8 cellular contexts compared by ENCODE assay signal in the genomic region with DNA sequence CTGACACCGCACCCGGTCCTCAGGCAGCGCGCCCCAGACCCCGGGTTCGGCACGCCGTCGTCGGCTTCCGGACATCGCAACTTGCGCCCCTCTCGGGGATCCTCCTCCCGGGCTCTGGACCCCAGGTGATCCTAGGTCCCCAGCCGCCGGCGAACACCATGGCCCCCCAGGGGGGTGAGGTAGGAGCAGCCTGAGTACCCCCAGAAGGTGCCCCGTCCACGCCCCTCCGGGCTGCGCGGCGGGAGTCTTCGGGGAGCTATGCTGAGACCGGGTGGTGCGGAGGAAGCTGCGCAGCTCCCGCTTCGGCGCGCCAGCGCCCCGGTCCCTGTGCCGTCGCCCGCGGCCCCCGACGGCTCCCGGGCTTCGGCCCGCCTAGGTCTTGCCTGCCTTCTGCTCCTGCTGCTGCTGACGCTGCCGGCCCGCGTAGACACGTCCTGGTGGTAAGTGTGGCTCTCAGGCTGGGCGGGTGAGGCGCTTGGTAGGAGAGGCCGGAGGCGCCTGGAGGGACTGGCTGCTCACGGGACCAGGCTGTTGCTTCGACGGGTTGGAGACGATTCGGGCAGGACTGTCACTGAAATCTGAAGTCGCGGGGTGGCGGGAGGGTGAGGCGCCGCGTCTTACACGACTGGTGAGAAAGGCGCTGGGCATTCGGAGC. TPM values are rescaled to one million over a fixed set of nuclear protein-coding genes. Genes with fewer than 3 reads are reported as not detected.
DNase-seq lines count a peak whose midpoint lies in the region; ATAC-seq lines count a peak whose summit lies in the region.

No MANE protein-coding gene starts in this region.

- H3K9ac ChIP-seq in SK-N-MC (ENCODE audit: insufficient read length) = no peak overlapping the region
- H3K9ac ChIP-seq in duodenal mucosa (ENCODE audit: low read depth in 1 of 2, low read length in 2 of 2) = peak overlapping the region in 1 of 2 donors; percentile 43
- H3K9ac ChIP-seq in mucosa of rectum (ENCODE audit: low read depth in 1 of 2, low read length in 2 of 2) = peak overlapping the region in 1 of 2 donors; percentile 58

- H3K27me3 ChIP-seq in duodenal mucosa (ENCODE audit: control insufficient read depth in 1 of 2, insufficient read depth in 2 of 2, low read length in 2 of 2) = peaks cover 21 to 42% of the 10 kb centered on the region in 2 donors
- H3K27me3 ChIP-seq in mucosa of rectum (ENCODE audit: control insufficient read depth in 2 of 2, insufficient read depth in 2 of 2, low read length in 2 of 2) = peaks cover 9 to 14% of the 10 kb centered on the region in 2 donors
- no peaks in the 10 kb centered on the region for H3K27me3 ChIP-seq in aorta (ENCODE audit: control insufficient read depth in 1 of 2, insufficient read depth in 2 of 2, low read length in 1 of 2)

- intact Hi-C loops in aorta (cut with DNase I) = loop anchor here in 1 of 2 donors (10.0 kb wide), 1 partner anchor 106 kb away; a partner anchor contains a TSS

- H3K36me3 ChIP-seq in SK-N-MC (ENCODE audit: insufficient read depth, low read length) (no peaks in the 10 kb centered on the region), duodenal mucosa (ENCODE audit: control insufficient read depth in 1 of 2, insufficient read depth in 2 of 2, low read length in 2 of 2) (no peaks in the 10 kb centered on the region), mucosa of rectum (ENCODE audit: control insufficient read depth in 2 of 2, insufficient read depth in 2 of 2, low read length in 2 of 2) (no peaks in the 10 kb centered on the region), aorta (ENCODE audit: control insufficient read depth in 1 of 2, insufficient read depth in 2 of 2, low read length in 1 of 2) (no peaks in the 10 kb centered on the region)

- no peak for DNase-seq in SK-N-MC (ENCODE audit: low read depth, low spot score)
- peak in 1 of 2 donors; percentile 80 for DNase-seq in aorta
- DNase-seq in NCI-H1436 treated with DMSO at 0.1 percent for 48 hours (lab: John Stamatoyannopoulos, UW) = no peak
- DNase-seq in NOMO-1 treated with DMSO at 0.1 percent for 48 hours (lab: John Stamatoyannopoulos, UW; ENCODE audit: unreplicated experiment) = no peak
- no peak for DNase-seq in cerebellar nuclear complex (lab: John Stamatoyannopoulos, UW)

- no peak overlapping the region for H3K27ac ChIP-seq in SK-N-MC
- H3K27ac ChIP-seq in duodenal mucosa (ENCODE audit: low read depth, low read length) = no peak overlapping the region
- H3K27ac ChIP-seq in mucosa of rectum (ENCODE audit: low read depth in 2 of 2, low read length in 2 of 2) = peak overlapping the region; percentile 47 to 56
- H3K27ac ChIP-seq in aorta (ENCODE audit: low read depth in 1 of 2, low read length in 2 of 2) = no peak overlapping the region

- H3K9me3 ChIP-seq in SK-N-MC (ENCODE audit: low read depth, low read length) = no peaks in the 10 kb centered on the region
- H3K9me3 ChIP-seq in duodenal mucosa (ENCODE audit: control insufficient read depth in 1 of 2, low read length in 2 of 2) = no peaks in the 10 kb centered on the region
- H3K9me3 ChIP-seq in mucosa of rectum (ENCODE audit: control insufficient read depth in 2 of 2, low read length in 2 of 2) = no peaks in the 10 kb centered on the region
- no peaks in the 10 kb centered on the region for H3K9me3 ChIP-seq in aorta (ENCODE audit: control insufficient read depth, low read length)

- WGBS in aorta, 2 donors = 16 to 18% methylated on average over 58 to 66 of the region's 66 CpGs

- ATAC-seq in GM19395 (IDR thresholded peaks at IDR 0.05; ENCODE audit: unreplicated experiment) (peak; percentile 18), aorta (ENCODE audit: low FRiP score) (peak; percentile 19)

- H3K4me1 ChIP-seq in duodenal mucosa (ENCODE audit: control insufficient read depth in 1 of 2, insufficient read depth in 2 of 2, low read length in 2 of 2) = peaks cover 9 to 10% of the 10 kb centered on the region in 2 donors
- peaks cover 11 to 18% of the 10 kb centered on the region in 2 donors for H3K4me1 ChIP-seq in mucosa of rectum (ENCODE audit: control insufficient read depth in 2 of 2, insufficient read depth in 2 of 2, low read length in 2 of 2)
- H3K4me1 ChIP-seq in aorta (ENCODE audit: control insufficient read depth in 1 of 2, insufficient read depth in 2 of 2, low read length in 2 of 2) = no peaks in the 10 kb centered on the region

- H3K4me3 ChIP-seq in SK-N-MC (peak overlapping the region; percentile 87), duodenal mucosa (ENCODE audit: low read depth in 1 of 2, low read length in 2 of 2) (peak overlapping the region; percentile 48 to 84), mucosa of rectum (ENCODE audit: low read length in 2 of 2) (peak overlapping the region; percentile 68 to 79), aorta (ENCODE audit: low read length in 2 of 2) (peak overlapping the region; percentile 18 to 33)

RNA-seq across cellular contexts. Expression of a gene that starts 0.4 kb away (rescaled TPM):
- total RNA-seq in aorta = 10 to 100 TPM in 1 of 2 donors, 1 to 10 TPM in 1; 5.8 to 15.8 TPM
- 1 to 10 TPM; 2.5 to 2.8 TPM for polyA plus RNA-seq in aorta

Comparison
In these comparisons a context has a peak if more than half of its experiments do, and no peak if none do; other contexts are left out.
1. H3K27ac ChIP-seq: peak in mucosa of rectum (2 of 2); none in SK-N-MC (single experiment), duodenal mucosa (single experiment) and aorta (0 of 2).
2. H3K4me3 ChIP-seq: peak in every context shown above with its lines; median percentile 87 in SK-N-MC; 74 in mucosa of rectum; 66 in duodenal mucosa; 26 in aorta.